1 cellular context compared by ENCODE assay signal in the genomic region with DNA sequence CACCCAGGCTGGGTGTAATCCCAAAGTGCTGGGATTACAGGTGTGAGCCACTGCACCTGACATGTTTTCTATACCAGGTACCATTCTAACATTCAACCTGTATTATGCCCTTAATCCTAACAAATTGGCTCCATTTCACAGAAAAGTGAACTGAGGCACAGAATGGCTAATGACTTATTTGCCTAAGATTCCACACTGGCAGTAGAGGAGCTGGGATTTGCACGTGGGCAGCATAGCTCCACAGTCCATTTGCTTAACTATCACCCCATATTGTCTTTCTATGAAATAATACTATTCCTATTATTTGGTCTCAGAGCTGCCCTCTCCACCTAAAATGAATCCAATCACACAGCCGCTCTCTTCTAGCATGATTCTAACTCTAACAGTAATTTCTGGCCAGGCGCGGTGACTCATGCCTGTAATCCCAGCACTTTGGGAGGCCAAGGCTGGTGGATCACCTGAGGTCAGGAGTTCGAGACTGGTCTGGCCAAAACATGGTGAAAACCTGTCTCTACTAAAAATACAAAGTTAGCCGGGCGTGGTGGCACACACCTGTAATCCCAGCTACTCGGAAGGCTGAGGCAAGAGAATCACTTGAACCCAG.
TF ChIP-seq lines count a peak whose summit lies in the region.

No MANE protein-coding gene starts in this region.

TF ChIP-seq in K562, 482 proteins besides CTCF, POLR2A, EP300 and RAD21:
- TF ChIP-seq JUND (IDR thresholded peaks at IDR 0.05; ENCODE audit: borderline replicate concordance, low read depth, low read length) (peak; percentile 60; the same call in 1 of the 2 replicates), JUND (tag; IDR thresholded peaks at IDR 0.05; ENCODE audit: borderline replicate concordance, low read depth, low read length) (0 out of 3 replicates have a peak, but pooled peaks have one; percentile 51), TBL1XR1 (IDR thresholded peaks at IDR 0.05; ENCODE audit: low read length in 2 of 2) (no peak), ZNF212 (CRISPR knock-in tag; IDR thresholded peaks at IDR 0.05) (no peak), BCOR (IDR thresholded peaks at IDR 0.05) (peak; percentile 37; the same call in 1 of the 2 replicates), RFX7 (CRISPR knock-in tag; IDR thresholded peaks at IDR 0.05) (no peak), RBM25 (IDR thresholded peaks at IDR 0.05; ENCODE audit: low read depth, low read length, severe bottlenecking) (peak; percentile 55), SAFB (IDR thresholded peaks at IDR 0.05; ENCODE audit: borderline replicate concordance, low read depth, low read length) (no peak), NELFE (IDR thresholded peaks at IDR 0.05; ENCODE audit: insufficient read depth, insufficient read length) (no peak), ADNP (tag; IDR thresholded peaks at IDR 0.05) (peak; percentile 43; the same call in 1 of the 2 replicates), BDP1 (IDR thresholded peaks at IDR 0.05; ENCODE audit: insufficient read depth, insufficient read length) (no peak), TAL1 (IDR thresholded peaks at IDR 0.05) (no peak), FOSL1 (tag; conservative IDR thresholded peaks at IDR 0.05) (peak; percentile 66), ZBTB7A (IDR thresholded peaks at IDR 0.05; ENCODE audit: borderline replicate concordance, control insufficient read depth, low read depth, low read length) (no peak), ZNF316 (IDR thresholded peaks at IDR 0.05) (no peak)
- TF ChIP-seq, protein P1, sequence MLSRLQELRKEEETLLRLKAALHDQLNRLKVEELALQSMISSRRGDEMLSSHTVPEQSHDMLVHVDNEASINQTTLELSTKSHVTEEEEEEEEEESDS (CRISPR knock-in tag; IDR thresholded peaks at IDR 0.05), result no peak
- TF ChIP-seq, protein P2, sequence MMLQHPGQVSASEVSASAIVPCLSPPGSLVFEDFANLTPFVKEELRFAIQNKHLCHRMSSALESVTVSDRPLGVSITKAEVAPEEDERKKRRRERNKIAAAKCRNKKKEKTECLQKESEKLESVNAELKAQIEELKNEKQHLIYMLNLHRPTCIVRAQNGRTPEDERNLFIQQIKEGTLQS (IDR thresholded peaks at IDR 0.05), result peak; percentile 70
- TF ChIP-seq, protein P2 (CRISPR knock-in tag; conservative IDR thresholded peaks at IDR 0.05), result no peak
- TF ChIP-seq, protein P3, sequence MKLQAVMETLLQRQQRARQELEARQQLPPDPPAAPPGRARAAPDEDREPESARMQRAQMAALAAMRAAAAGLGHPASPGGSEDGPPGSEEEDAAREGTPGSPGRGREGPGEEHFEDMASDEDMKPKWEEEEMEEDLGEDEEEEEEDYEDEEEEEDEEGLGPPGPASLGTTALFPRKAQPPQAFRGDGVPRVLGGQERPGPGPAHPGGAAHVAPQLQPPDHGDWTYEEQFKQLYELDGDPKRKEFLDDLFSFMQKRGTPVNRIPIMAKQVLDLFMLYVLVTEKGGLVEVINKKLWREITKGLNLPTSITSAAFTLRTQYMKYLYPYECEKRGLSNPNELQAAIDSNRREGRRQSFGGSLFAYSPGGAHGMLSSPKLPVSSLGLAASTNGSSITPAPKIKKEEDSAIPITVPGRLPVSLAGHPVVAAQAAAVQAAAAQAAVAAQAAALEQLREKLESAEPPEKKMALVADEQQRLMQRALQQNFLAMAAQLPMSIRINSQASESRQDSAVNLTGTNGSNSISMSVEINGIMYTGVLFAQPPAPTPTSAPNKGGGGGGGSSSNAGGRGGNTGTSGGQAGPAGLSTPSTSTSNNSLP (IDR thresholded peaks at IDR 0.05; ENCODE audit: borderline replicate concordance, low read depth, low read length), result no peak
- TF ChIP-seq, protein P4, sequence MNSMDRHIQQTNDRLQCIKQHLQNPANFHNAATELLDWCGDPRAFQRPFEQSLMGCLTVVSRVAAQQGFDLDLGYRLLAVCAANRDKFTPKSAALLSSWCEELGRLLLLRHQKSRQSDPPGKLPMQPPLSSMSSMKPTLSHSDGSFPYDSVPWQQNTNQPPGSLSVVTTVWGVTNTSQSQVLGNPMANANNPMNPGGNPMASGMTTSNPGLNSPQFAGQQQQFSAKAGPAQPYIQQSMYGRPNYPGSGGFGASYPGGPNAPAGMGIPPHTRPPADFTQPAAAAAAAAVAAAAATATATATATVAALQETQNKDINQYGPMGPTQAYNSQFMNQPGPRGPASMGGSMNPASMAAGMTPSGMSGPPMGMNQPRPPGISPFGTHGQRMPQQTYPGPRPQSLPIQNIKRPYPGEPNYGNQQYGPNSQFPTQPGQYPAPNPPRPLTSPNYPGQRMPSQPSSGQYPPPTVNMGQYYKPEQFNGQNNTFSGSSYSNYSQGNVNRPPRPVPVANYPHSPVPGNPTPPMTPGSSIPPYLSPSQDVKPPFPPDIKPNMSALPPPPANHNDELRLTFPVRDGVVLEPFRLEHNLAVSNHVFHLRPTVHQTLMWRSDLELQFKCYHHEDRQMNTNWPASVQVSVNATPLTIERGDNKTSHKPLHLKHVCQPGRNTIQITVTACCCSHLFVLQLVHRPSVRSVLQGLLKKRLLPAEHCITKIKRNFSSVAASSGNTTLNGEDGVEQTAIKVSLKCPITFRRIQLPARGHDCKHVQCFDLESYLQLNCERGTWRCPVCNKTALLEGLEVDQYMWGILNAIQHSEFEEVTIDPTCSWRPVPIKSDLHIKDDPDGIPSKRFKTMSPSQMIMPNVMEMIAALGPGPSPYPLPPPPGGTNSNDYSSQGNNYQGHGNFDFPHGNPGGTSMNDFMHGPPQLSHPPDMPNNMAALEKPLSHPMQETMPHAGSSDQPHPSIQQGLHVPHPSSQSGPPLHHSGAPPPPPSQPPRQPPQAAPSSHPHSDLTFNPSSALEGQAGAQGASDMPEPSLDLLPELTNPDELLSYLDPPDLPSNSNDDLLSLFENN (IDR thresholded peaks at IDR 0.05; ENCODE audit: low read depth in 2 of 2, low read length in 2 of 2), result no peak
- TF ChIP-seq, protein P5, sequence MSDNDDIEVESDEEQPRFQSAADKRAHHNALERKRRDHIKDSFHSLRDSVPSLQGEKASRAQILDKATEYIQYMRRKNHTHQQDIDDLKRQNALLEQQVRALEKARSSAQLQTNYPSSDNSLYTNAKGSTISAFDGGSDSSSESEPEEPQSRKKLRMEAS (CRISPR knock-in tag; IDR thresholded peaks at IDR 0.05), result no peak
- TF ChIP-seq, protein P6, sequence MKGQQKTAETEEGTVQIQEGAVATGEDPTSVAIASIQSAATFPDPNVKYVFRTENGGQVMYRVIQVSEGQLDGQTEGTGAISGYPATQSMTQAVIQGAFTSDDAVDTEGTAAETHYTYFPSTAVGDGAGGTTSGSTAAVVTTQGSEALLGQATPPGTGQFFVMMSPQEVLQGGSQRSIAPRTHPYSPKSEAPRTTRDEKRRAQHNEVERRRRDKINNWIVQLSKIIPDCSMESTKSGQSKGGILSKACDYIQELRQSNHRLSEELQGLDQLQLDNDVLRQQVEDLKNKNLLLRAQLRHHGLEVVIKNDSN (CRISPR knock-in tag; IDR thresholded peaks at IDR 0.05), result no peak
